8 cellular contexts compared by ENCODE assay signal in genomic region chr11:12376259-12376971, GRCh38. TPM values are rescaled to one million over a fixed set of nuclear protein-coding genes. Genes with fewer than 3 reads are reported as not detected.
DNase-seq lines count a peak whose midpoint lies in the region; ATAC-seq and TF ChIP-seq lines count a peak whose summit lies in the region.

No MANE protein-coding gene starts in this region.

- peak overlapping the region; percentile 48 to 90 (median 79) for H3K4me3 Mint-ChIP-seq in CD8-positive, alpha-beta memory T cell

- peaks cover 22 to 45% of the 10 kb centered on the region in 2 donors for H3K27me3 Mint-ChIP-seq in CD8-positive, alpha-beta memory T cell

- DNase-seq in CD8-positive, alpha-beta memory T cell = no peak
- DNase-seq in SK-MEL-5 (ENCODE audit: low read depth, low spot score) = peak; percentile 30
- peak; percentile 90 for DNase-seq in fibroblast of pulmonary artery (ENCODE audit: low read depth)
- DNase-seq in DMS79 treated with DMSO at 0.1 percent for 48 hours (lab: John Stamatoyannopoulos, UW) = no peak
- no peak for DNase-seq in NCI-H510A (lab: John Stamatoyannopoulos, UW)
- no peak for DNase-seq in NCI-H1105 treated with DMSO at 0.1 percent for 48 hours (lab: John Stamatoyannopoulos, UW)

- H3K4me1 ChIP-seq in CD8-positive, alpha-beta memory T cell (ENCODE audit: insufficient read depth, low read length) = no peaks in the 10 kb centered on the region
- no peaks in the 10 kb centered on the region for H3K4me1 ChIP-seq in parathyroid adenoma

- no peak overlapping the region for H3K27ac ChIP-seq in CD8-positive, alpha-beta memory T cell (ENCODE audit: low read depth, low read length)
- peak overlapping the region; percentile 69 for H3K27ac ChIP-seq in parathyroid adenoma

- no peaks in the 10 kb centered on the region for H3K9me3 ChIP-seq in CD8-positive, alpha-beta memory T cell (ENCODE audit: low read length)
- H3K9me3 ChIP-seq in parathyroid adenoma (ENCODE audit: control insufficient read depth, low read length) = no peaks in the 10 kb centered on the region

- H3K36me3 Mint-ChIP-seq in CD8-positive, alpha-beta memory T cell = peaks cover 0 to 5% (median 0%) of the 10 kb centered on the region in 3 donors

- H3K27ac Mint-ChIP-seq in CD8-positive, alpha-beta memory T cell = peak overlapping the region; percentile 13 to 93 (median 68)

- no peak for TF ChIP-seq CTCF in fibroblast of pulmonary artery (IDR thresholded peaks at IDR 0.05; ENCODE audit: low read length, missing control alignments)
- no peak for TF ChIP-seq CTCF in parathyroid adenoma (IDR thresholded peaks at IDR 0.05)

- no peaks in the 10 kb centered on the region for H3K36me3 ChIP-seq in CD8-positive, alpha-beta memory T cell (ENCODE audit: insufficient read depth, low read length)
- no peaks in the 10 kb centered on the region for H3K36me3 ChIP-seq in parathyroid adenoma (ENCODE audit: control insufficient read depth, insufficient read depth, low read length)

- no peak overlapping the region for H3K4me2 ChIP-seq in parathyroid adenoma (ENCODE audit: low read length)

- POLR2A ChIA-PET in CD8-positive, alpha-beta memory T cell (lab: Charles Lee) = interaction anchor here (1.1 to 1.8 kb wide), 2 partner anchors 10 to 14 kb away, joined by 4 to 8 read pairs; no protein-coding TSS in a partner anchor

- H2AFZ ChIP-seq in parathyroid adenoma = peak overlapping the region; percentile 84

- peaks cover 2 to 9% (median 3%) of the 10 kb centered on the region in 5 donors for H3K9me3 Mint-ChIP-seq in CD8-positive, alpha-beta memory T cell

- H3K4me1 Mint-ChIP-seq in CD8-positive, alpha-beta memory T cell = peaks cover 14 to 19% (median 17%) of the 10 kb centered on the region in 3 donors

- CTCF ChIA-PET in CD8-positive, alpha-beta memory T cell (lab: Charles Lee) = interaction anchor here (0.9 to 1.9 kb wide), 6 partner anchors 10 to 45 kb away, joined by 3 to 14 read pairs (median 4); no protein-coding TSS in a partner anchor

- H3K27me3 ChIP-seq in CD8-positive, alpha-beta memory T cell (ENCODE audit: insufficient read depth, low read length, poor library complexity, severe bottlenecking) = no peaks in the 10 kb centered on the region
- H3K27me3 ChIP-seq in parathyroid adenoma (ENCODE audit: control insufficient read depth, insufficient read depth, low read length) = no peaks in the 10 kb centered on the region

- no peak for ATAC-seq in HG03432 (IDR thresholded peaks at IDR 0.05; ENCODE audit: unreplicated experiment)

- no peaks in the 10 kb centered on the region for H3K79me2 ChIP-seq in parathyroid adenoma

- H3K4me3 ChIP-seq in CD8-positive, alpha-beta memory T cell (ENCODE audit: low read length) = no peak overlapping the region
- H3K4me3 ChIP-seq in fibroblast of pulmonary artery (replicated peaks; ENCODE audit: low read depth, low read length) (no peak overlapping the region), parathyroid adenoma (ENCODE audit: low read depth, low read length) (no peak overlapping the region)

- no peak overlapping the region for H3K9ac ChIP-seq in parathyroid adenoma

- in situ Hi-C loops in SK-MEL-5 (cut with HindIII; ENCODE audit: low pct_unique_long_range_greater_than_20kb, low sequenced_read_pairs) = no loop called here

RNA-seq across cellular contexts. Expression of gene PARVA, which starts 1.0 kb away (rescaled TPM):
- under 1 TPM; 0.07 to 0.18 TPM for total RNA-seq in CD8-positive, alpha-beta memory T cell
- 0.59 TPM for polyA plus RNA-seq in CD8-positive, alpha-beta memory T cell
- total RNA-seq in SK-MEL-5 (2014; rRNA removed; shearing (Covaris generic)) = 12.9 and 13.2 TPM in 2 replicates
- 15.7 and 23.1 TPM in 2 replicates for polyA plus RNA-seq in SK-MEL-5 (2015; cell fraction: cytosol; rRNA removed)
- polyA plus RNA-seq in SK-MEL-5 (2015; cell fraction: nucleus; rRNA removed) = 5.0 and 6.7 TPM in 2 replicates

Comparison
In these comparisons a context has a peak if more than half of its experiments do, and no peak if none do; other contexts are left out.
1. DNase-seq: peak in SK-MEL-5 (single experiment) and fibroblast of pulmonary artery (single experiment); none in CD8-positive, alpha-beta memory T cell (0 of 5), DMS79 treated with DMSO at 0.1 percent for 48 hours (single experiment), NCI-H510A (single experiment) and NCI-H1105 treated with DMSO at 0.1 percent for 48 hours (single experiment).
2. RNA of gene PARVA, which starts 1.0 kb away (total RNA-seq): 12.9 to 13.2 TPM in SK-MEL-5; 0.07 to 0.18 TPM in CD8-positive, alpha-beta memory T cell; every median in the first group is over 10 times any median in the second.